Comparison of ENCODE assay signal across 25 cellular contexts in the genomic region with DNA sequence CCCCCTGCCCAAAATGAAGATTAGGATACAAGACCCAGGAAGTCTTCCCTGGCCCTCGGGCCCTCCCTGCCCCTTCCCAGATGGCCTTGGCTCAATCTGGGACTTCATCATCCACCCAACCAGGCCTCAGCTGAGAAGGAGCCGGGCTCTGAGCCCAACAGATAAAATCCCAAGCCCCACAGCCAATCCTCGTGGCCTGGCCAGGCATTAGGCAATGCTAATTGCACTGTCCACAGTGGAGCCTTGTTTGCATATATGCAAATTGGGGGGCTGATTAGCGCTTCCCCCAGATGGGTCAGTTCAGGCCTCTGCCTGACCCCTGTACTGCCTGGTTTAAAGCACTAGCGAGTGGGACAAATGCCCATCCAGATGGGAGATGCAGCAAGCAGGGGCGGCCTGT. TPM values are rescaled to one million over a fixed set of nuclear protein-coding genes. Genes with fewer than 3 reads are reported as not detected.
"Had no signal": no experiment of that assay in that cellular context is flagged by ENCODE, and none has a peak within 500 bp of the region (broad histone marks: within the 10 kb centered on the region; RNA-seq: fewer than 3 reads in every experiment).

No MANE protein-coding gene starts in this region.

- H3K4me1 Mint-ChIP-seq: naive thymus-derived CD4-positive, alpha-beta T cell; stimulated activated memory B cell treated with anti-CD40 and anti-IgM and Interleukin-4, amounts not matched to agents 10 μg/mL and 1 μg/mL and 100 μg/mL, for 72 hours had no signal

- FAIRE-seq: islet of Langerhans had no signal

- H3K27me3 ChIP-seq: foreskin keratinocyte, neutrophil, right lobe of liver, upper lobe of left lung, uterus had no signal

- H3K4me1 ChIP-seq: esophagus squamous epithelium, foreskin keratinocyte, psoas muscle, right lobe of liver, tibial artery, upper lobe of left lung, uterus had no signal

- H3K4me3 ChIP-seq: esophagus squamous epithelium, heart left ventricle, psoas muscle, right lobe of liver, tibial artery, upper lobe of left lung, uterus had no signal

- H3K36me3 Mint-ChIP-seq: naive thymus-derived CD4-positive, alpha-beta T cell; stimulated activated memory B cell treated with anti-CD40 and anti-IgM and Interleukin-4, amounts not matched to agents 10 μg/mL and 1 μg/mL and 100 μg/mL, for 72 hours had no signal

- H3K27ac Mint-ChIP-seq: naive thymus-derived CD4-positive, alpha-beta T cell; nephron progenitor cell; stimulated activated memory B cell treated with anti-CD40 and anti-IgM and Interleukin-4, amounts not matched to agents 10 μg/mL and 1 μg/mL and 100 μg/mL, for 72 hours; stimulated activated naive CD8-positive, alpha-beta T cell treated with anti-CD3 and anti-CD28 coated beads, Interleukin-15, Interleukin-2, amounts not matched to agents 100 ng/mL and 50 ng/mL, for 24 hours had no signal

- ATAC-seq: foreskin keratinocyte; naive thymus-derived CD4-positive, alpha-beta T cell; psoas muscle; right lobe of liver; stimulated activated memory B cell treated with anti-CD40 and anti-IgM and Interleukin-4, amounts not matched to agents 10 μg/mL and 1 μg/mL and 100 μg/mL, for 72 hours had no signal

- DNase-seq: effector memory CD4-positive, alpha-beta T cell; esophagus squamous epithelium; foreskin keratinocyte; heart left ventricle; hippocampal formation; kidney glomerular epithelial cell; naive thymus-derived CD4-positive, alpha-beta T cell; nephron progenitor cell; psoas muscle; retina; right lobe of liver; stimulated activated CD4-positive, alpha-beta T cell treated with anti-CD3 and anti-CD28 coated beads, Interleukin-15, amount 100 ng/mL, for 24 hours; stimulated activated CD4-positive, alpha-beta T cell treated with anti-CD3 and anti-CD28 coated beads, Interleukin-1b, Interleukin-23, amount 100 ng/mL, for 48 hours; stimulated activated CD4-positive, alpha-beta T cell treated with anti-CD3 and anti-CD28 coated beads, Interleukin-4, amount 100 ng/mL, for 24 hours; tibial artery; upper lobe of left lung; uterus had no signal

- H3K4me3 Mint-ChIP-seq: naive thymus-derived CD4-positive, alpha-beta T cell; nephron progenitor cell; stimulated activated memory B cell treated with anti-CD40 and anti-IgM and Interleukin-4, amounts not matched to agents 10 μg/mL and 1 μg/mL and 100 μg/mL, for 72 hours; stimulated activated naive CD8-positive, alpha-beta T cell treated with anti-CD3 and anti-CD28 coated beads, Interleukin-15, Interleukin-2, amounts not matched to agents 100 ng/mL and 50 ng/mL, for 24 hours had no signal

- H3K9me3 Mint-ChIP-seq: naive thymus-derived CD4-positive, alpha-beta T cell; nephron progenitor cell; stimulated activated memory B cell treated with anti-CD40 and anti-IgM and Interleukin-4, amounts not matched to agents 10 μg/mL and 1 μg/mL and 100 μg/mL, for 72 hours; stimulated activated naive CD8-positive, alpha-beta T cell treated with anti-CD3 and anti-CD28 coated beads, Interleukin-15, Interleukin-2, amounts not matched to agents 100 ng/mL and 50 ng/mL, for 24 hours had no signal

- H3K27me3 Mint-ChIP-seq: stimulated activated naive CD8-positive, alpha-beta T cell treated with anti-CD3 and anti-CD28 coated beads, Interleukin-15, Interleukin-2, amounts not matched to agents 100 ng/mL and 50 ng/mL, for 24 hours had no signal

- H3K36me3 ChIP-seq: esophagus squamous epithelium, heart left ventricle, neutrophil, right lobe of liver, tibial artery, upper lobe of left lung, uterus had no signal

- H3K9me3 ChIP-seq: esophagus squamous epithelium, heart left ventricle, neutrophil, psoas muscle, right lobe of liver, tibial artery, upper lobe of left lung, uterus had no signal

- H3K27ac ChIP-seq: esophagus squamous epithelium, foreskin keratinocyte, heart left ventricle, neutrophil, psoas muscle, right lobe of liver, tibial artery, upper lobe of left lung, uterus had no signal

RNA-seq across cellular contexts. Expression of a gene that starts 34.9 kb away (rescaled TPM):
- total RNA-seq: epithelial cell of proximal tubule; foreskin keratinocyte; lung microvascular endothelial cell; mononuclear cell; naive thymus-derived CD4-positive, alpha-beta T cell; osteoblast had no signal
- polyA plus RNA-seq: foreskin keratinocyte; naive thymus-derived CD4-positive, alpha-beta T cell had no signal
